In the genomic region with DNA sequence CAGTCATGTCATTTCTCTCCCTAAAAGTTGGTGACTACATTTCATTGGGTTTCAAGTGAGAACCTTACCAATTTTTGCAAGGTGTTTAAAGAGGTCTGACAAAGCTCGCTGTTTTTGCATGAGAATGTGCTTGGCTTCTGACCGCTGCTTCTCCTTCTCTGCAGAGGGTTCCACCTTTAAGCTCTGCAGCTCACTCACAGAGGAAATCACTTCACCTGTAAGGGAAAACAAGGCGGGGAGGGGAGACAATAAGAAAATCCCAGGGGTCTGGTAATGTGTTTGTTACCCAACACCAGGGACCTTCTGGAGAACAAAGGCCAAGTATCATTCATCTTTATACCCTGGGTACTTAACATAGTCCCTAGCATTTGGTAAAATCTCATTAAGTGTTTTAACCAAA, we compare ENCODE assay signal across 1 cellular context.
TF ChIP-seq lines count a peak whose summit lies in the region.

No MANE protein-coding gene starts in this region.

TF ChIP-seq in WTC11, 78 proteins besides CTCF, POLR2A, EP300 and RAD21 (continued from another document):
- TF ChIP-seq, protein P1, sequence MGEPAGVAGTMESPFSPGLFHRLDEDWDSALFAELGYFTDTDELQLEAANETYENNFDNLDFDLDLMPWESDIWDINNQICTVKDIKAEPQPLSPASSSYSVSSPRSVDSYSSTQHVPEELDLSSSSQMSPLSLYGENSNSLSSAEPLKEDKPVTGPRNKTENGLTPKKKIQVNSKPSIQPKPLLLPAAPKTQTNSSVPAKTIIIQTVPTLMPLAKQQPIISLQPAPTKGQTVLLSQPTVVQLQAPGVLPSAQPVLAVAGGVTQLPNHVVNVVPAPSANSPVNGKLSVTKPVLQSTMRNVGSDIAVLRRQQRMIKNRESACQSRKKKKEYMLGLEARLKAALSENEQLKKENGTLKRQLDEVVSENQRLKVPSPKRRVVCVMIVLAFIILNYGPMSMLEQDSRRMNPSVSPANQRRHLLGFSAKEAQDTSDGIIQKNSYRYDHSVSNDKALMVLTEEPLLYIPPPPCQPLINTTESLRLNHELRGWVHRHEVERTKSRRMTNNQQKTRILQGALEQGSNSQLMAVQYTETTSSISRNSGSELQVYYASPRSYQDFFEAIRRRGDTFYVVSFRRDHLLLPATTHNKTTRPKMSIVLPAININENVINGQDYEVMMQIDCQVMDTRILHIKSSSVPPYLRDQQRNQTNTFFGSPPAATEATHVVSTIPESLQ (CRISPR knock-in tag; IDR thresholded peaks at IDR 0.05), result no peak
- TF ChIP-seq, protein P2, sequence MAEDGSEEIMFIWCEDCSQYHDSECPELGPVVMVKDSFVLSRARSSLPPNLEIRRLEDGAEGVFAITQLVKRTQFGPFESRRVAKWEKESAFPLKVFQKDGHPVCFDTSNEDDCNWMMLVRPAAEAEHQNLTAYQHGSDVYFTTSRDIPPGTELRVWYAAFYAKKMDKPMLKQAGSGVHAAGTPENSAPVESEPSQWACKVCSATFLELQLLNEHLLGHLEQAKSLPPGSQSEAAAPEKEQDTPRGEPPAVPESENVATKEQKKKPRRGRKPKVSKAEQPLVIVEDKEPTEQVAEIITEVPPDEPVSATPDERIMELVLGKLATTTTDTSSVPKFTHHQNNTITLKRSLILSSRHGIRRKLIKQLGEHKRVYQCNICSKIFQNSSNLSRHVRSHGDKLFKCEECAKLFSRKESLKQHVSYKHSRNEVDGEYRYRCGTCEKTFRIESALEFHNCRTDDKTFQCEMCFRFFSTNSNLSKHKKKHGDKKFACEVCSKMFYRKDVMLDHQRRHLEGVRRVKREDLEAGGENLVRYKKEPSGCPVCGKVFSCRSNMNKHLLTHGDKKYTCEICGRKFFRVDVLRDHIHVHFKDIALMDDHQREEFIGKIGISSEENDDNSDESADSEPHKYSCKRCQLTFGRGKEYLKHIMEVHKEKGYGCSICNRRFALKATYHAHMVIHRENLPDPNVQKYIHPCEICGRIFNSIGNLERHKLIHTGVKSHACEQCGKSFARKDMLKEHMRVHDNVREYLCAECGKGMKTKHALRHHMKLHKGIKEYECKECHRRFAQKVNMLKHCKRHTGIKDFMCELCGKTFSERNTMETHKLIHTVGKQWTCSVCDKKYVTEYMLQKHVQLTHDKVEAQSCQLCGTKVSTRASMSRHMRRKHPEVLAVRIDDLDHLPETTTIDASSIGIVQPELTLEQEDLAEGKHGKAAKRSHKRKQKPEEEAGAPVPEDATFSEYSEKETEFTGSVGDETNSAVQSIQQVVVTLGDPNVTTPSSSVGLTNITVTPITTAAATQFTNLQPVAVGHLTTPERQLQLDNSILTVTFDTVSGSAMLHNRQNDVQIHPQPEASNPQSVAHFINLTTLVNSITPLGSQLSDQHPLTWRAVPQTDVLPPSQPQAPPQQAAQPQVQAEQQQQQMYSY (CRISPR knock-in tag; IDR thresholded peaks at IDR 0.05), result no peak
- TF ChIP-seq SMAD3 (CRISPR knock-in tag; IDR thresholded peaks at IDR 0.05; ENCODE audit: borderline replicate concordance), result no peak
- TF ChIP-seq, protein P3, sequence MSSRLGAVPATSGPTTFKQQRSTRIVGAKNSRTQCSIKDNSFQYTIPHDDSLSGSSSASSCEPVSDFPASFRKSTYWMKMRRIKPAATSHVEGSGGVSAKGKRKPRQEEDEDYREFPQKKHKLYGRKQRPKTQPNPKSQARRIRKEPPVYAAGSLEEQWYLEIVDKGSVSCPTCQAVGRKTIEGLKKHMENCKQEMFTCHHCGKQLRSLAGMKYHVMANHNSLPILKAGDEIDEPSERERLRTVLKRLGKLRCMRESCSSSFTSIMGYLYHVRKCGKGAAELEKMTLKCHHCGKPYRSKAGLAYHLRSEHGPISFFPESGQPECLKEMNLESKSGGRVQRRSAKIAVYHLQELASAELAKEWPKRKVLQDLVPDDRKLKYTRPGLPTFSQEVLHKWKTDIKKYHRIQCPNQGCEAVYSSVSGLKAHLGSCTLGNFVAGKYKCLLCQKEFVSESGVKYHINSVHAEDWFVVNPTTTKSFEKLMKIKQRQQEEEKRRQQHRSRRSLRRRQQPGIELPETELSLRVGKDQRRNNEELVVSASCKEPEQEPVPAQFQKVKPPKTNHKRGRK (CRISPR knock-in tag; IDR thresholded peaks at IDR 0.05; ENCODE audit: borderline replicate concordance), result no peak
- TF ChIP-seq, protein P4, sequence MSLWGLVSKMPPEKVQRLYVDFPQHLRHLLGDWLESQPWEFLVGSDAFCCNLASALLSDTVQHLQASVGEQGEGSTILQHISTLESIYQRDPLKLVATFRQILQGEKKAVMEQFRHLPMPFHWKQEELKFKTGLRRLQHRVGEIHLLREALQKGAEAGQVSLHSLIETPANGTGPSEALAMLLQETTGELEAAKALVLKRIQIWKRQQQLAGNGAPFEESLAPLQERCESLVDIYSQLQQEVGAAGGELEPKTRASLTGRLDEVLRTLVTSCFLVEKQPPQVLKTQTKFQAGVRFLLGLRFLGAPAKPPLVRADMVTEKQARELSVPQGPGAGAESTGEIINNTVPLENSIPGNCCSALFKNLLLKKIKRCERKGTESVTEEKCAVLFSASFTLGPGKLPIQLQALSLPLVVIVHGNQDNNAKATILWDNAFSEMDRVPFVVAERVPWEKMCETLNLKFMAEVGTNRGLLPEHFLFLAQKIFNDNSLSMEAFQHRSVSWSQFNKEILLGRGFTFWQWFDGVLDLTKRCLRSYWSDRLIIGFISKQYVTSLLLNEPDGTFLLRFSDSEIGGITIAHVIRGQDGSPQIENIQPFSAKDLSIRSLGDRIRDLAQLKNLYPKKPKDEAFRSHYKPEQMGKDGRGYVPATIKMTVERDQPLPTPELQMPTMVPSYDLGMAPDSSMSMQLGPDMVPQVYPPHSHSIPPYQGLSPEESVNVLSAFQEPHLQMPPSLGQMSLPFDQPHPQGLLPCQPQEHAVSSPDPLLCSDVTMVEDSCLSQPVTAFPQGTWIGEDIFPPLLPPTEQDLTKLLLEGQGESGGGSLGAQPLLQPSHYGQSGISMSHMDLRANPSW (CRISPR knock-in tag; conservative IDR thresholded peaks at IDR 0.05; ENCODE audit: low read depth), result no peak
